Comparison of ENCODE assay signal across 28 cellular contexts in genomic region chr7:147472556-147472955, GRCh38.
"Had no signal": no experiment of that assay in that cellular context is flagged by ENCODE, and none has a peak within 500 bp of the region (broad histone marks: within the 10 kb centered on the region; RNA-seq: fewer than 3 reads in every experiment).

No MANE protein-coding gene starts in this region.

- H3K4me1 ChIP-seq: esophagus muscularis mucosa, foreskin keratinocyte, gastroesophageal sphincter, pancreas, suprapubic skin, transverse colon, upper lobe of right lung, uterus had no signal

- H3K9me3 ChIP-seq: esophagus muscularis mucosa, gastroesophageal sphincter, mucosa of descending colon, neutrophil, pancreas, suprapubic skin, transverse colon, uterus had no signal

- DNase-seq: dermis blood vessel endothelial cell; effector memory CD4-positive, alpha-beta T cell; foreskin keratinocyte; hypothalamus; immature natural killer cell; islet precursor cell; mucosa of descending colon; naive thymus-derived CD4-positive, alpha-beta T cell; pancreas; retina; stimulated activated CD4-positive, alpha-beta T cell treated with anti-CD3 and anti-CD28 coated beads, Interleukin-12 subunit alpha, Interleukin-12 subunit beta, amount 100 ng/mL, for 4 hours; stimulated activated CD4-positive, alpha-beta T cell treated with anti-CD3 and anti-CD28 coated beads, Interleukin-1b, Interleukin-23, amount 100 ng/mL, for 48 hours; stimulated activated CD4-positive, alpha-beta T cell treated with anti-CD3 and anti-CD28 coated beads, Interleukin-4, amount 100 ng/mL, for 1 hour; stimulated activated CD8-positive, alpha-beta memory T cell treated with anti-CD3 and anti-CD28 coated beads, Interleukin-4, amount 100 ng/mL, for 48 hours; stimulated activated naive CD4-positive, alpha-beta T cell; stimulated activated naive CD8-positive, alpha-beta T cell treated with anti-CD3 and anti-CD28 coated beads, Interleukin-15, amount 100 ng/mL, for 72 hours; transverse colon; upper lobe of right lung; uterus had no signal

- H3K36me3 ChIP-seq: esophagus muscularis mucosa, gastroesophageal sphincter, neutrophil, pancreas, suprapubic skin, transverse colon, upper lobe of right lung, uterus had no signal

- H3K4me3 ChIP-seq: coronary artery, esophagus muscularis mucosa, gastroesophageal sphincter, lung, mucosa of descending colon, pancreas, smooth muscle cell, suprapubic skin, transverse colon, upper lobe of right lung, uterus had no signal

- H3K27me3 ChIP-seq: esophagus muscularis mucosa, foreskin keratinocyte, gastroesophageal sphincter, neutrophil, pancreas, suprapubic skin, transverse colon, upper lobe of right lung, uterus had no signal

- ATAC-seq: foreskin keratinocyte; gastroesophageal sphincter; left lobe of liver; mucosa of descending colon; naive thymus-derived CD4-positive, alpha-beta T cell; pancreas; sciatic nerve; stimulated activated naive CD8-positive, alpha-beta T cell treated with anti-CD3 and anti-CD28 coated beads, Interleukin-15, amount 100 ng/mL, for 72 hours; upper lobe of right lung had no signal

- H3K4me2 ChIP-seq: smooth muscle cell had no signal

- H3K27ac ChIP-seq: coronary artery, esophagus muscularis mucosa, foreskin keratinocyte, gastroesophageal sphincter, neutrophil, pancreas, suprapubic skin, transverse colon, upper lobe of right lung, uterus had no signal
